In genomic region chr10:80289451-80290287, GRCh38 we compare ENCODE assay signal across 1 cellular context.
TF ChIP-seq lines count a peak whose summit lies in the region.

MAT1A (minus strand) TSS chr10:80289658; CDS start chr10:80289423, 235 bp downstream.

TF ChIP-seq in HepG2, 621 proteins besides CTCF, POLR2A, EP300 and RAD21 (continued from another document and continues in another):
- TF ChIP-seq, protein P1, sequence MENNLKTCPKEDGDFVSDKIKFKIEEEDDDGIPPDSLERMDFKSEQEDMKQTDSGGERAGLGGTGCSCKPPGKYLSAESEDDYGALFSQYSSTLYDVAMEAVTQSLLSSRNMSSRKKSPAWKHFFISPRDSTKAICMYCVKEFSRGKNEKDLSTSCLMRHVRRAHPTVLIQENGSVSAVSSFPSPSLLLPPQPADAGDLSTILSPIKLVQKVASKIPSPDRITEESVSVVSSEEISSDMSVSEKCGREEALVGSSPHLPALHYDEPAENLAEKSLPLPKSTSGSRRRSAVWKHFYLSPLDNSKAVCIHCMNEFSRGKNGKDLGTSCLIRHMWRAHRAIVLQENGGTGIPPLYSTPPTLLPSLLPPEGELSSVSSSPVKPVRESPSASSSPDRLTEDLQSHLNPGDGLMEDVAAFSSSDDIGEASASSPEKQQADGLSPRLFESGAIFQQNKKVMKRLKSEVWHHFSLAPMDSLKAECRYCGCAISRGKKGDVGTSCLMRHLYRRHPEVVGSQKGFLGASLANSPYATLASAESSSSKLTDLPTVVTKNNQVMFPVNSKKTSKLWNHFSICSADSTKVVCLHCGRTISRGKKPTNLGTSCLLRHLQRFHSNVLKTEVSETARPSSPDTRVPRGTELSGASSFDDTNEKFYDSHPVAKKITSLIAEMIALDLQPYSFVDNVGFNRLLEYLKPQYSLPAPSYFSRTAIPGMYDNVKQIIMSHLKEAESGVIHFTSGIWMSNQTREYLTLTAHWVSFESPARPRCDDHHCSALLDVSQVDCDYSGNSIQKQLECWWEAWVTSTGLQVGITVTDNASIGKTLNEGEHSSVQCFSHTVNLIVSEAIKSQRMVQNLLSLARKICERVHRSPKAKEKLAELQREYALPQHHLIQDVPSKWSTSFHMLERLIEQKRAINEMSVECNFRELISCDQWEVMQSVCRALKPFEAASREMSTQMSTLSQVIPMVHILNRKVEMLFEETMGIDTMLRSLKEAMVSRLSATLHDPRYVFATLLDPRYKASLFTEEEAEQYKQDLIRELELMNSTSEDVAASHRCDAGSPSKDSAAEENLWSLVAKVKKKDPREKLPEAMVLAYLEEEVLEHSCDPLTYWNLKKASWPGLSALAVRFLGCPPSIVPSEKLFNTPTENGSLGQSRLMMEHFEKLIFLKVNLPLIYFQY (CRISPR knock-in tag; IDR thresholded peaks at IDR 0.05; ENCODE audit: borderline replicate concordance), result peak; percentile 21; the same call in 1 of the 2 replicates
- TF ChIP-seq SOX5 (CRISPR knock-in tag; IDR thresholded peaks at IDR 0.05; ENCODE audit: borderline replicate concordance) (peak; percentile 31; the same call in 1 of the 2 replicates), ARID5B (CRISPR knock-in tag; IDR thresholded peaks at IDR 0.05) (peak; percentile 60), ZBTB10 (CRISPR knock-in tag; IDR thresholded peaks at IDR 0.05; ENCODE audit: borderline replicate concordance) (no peak), TFAP4 (IDR thresholded peaks at IDR 0.05; ENCODE audit: borderline replicate concordance, low read depth) (peak; percentile 98), SUZ12 (IDR thresholded peaks at IDR 0.05; ENCODE audit: low read depth, low read length) (no peak), GABPA (IDR thresholded peaks at IDR 0.05; ENCODE audit: low read depth, low read length) (no peak), GABPA (CRISPR knock-in tag; IDR thresholded peaks at IDR 0.05; ENCODE audit: low read depth) (no peak; the same call in 1 of the 2 replicates), ZNF543 (CRISPR knock-in tag; IDR thresholded peaks at IDR 0.05) (no peak), CSRNP2 (CRISPR knock-in tag; conservative IDR thresholded peaks at IDR 0.05; ENCODE audit: low read depth) (no peak), HCFC1 (IDR thresholded peaks at IDR 0.05; ENCODE audit: low read depth, low read length) (no peak), AHDC1 (CRISPR knock-in tag; IDR thresholded peaks at IDR 0.05; ENCODE audit: borderline replicate concordance) (no peak), IKZF1 (IDR thresholded peaks at IDR 0.05) (no peak), KLF6 (CRISPR knock-in tag; IDR thresholded peaks at IDR 0.05) (peak; percentile 47; the same call in 1 of the 2 replicates), REXO4 (CRISPR knock-in tag; IDR thresholded peaks at IDR 0.05; ENCODE audit: borderline replicate concordance) (0 out of 2 replicates have a peak, but pooled peaks have one; percentile 43), FOXK2 (IDR thresholded peaks at IDR 0.05) (peak; percentile 82), FOXA3 (CRISPR knock-in tag; IDR thresholded peaks at IDR 0.05) (peak; percentile 52), MLLT10 (CRISPR knock-in tag; IDR thresholded peaks at IDR 0.05) (no peak), HIVEP1 (CRISPR knock-in tag; IDR thresholded peaks at IDR 0.05) (peak; percentile 81; the same call in 1 of the 2 replicates), ELF4 (CRISPR knock-in tag; IDR thresholded peaks at IDR 0.05; ENCODE audit: borderline replicate concordance) (no peak), SRSF9 (IDR thresholded peaks at IDR 0.05; ENCODE audit: borderline replicate concordance, insufficient read depth, low read depth, low read length, poor library complexity, severe bottlenecking) (no peak), TMF1 (CRISPR knock-in tag; IDR thresholded peaks at IDR 0.05; ENCODE audit: low read depth) (0 out of 2 replicates have a peak, but pooled peaks have one; percentile 29), ZNF691 (CRISPR knock-in tag; IDR thresholded peaks at IDR 0.05; ENCODE audit: borderline replicate concordance, low read depth) (no peak), FOSL1 (CRISPR knock-in tag; IDR thresholded peaks at IDR 0.05; ENCODE audit: borderline replicate concordance) (no peak)
- TF ChIP-seq, protein P2, sequence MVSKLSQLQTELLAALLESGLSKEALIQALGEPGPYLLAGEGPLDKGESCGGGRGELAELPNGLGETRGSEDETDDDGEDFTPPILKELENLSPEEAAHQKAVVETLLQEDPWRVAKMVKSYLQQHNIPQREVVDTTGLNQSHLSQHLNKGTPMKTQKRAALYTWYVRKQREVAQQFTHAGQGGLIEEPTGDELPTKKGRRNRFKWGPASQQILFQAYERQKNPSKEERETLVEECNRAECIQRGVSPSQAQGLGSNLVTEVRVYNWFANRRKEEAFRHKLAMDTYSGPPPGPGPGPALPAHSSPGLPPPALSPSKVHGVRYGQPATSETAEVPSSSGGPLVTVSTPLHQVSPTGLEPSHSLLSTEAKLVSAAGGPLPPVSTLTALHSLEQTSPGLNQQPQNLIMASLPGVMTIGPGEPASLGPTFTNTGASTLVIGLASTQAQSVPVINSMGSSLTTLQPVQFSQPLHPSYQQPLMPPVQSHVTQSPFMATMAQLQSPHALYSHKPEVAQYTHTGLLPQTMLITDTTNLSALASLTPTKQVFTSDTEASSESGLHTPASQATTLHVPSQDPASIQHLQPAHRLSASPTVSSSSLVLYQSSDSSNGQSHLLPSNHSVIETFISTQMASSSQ (IDR thresholded peaks at IDR 0.05; ENCODE audit: low read depth), result no peak
- TF ChIP-seq, protein P2 (CRISPR knock-in tag; IDR thresholded peaks at IDR 0.05; ENCODE audit: borderline replicate concordance), result no peak
